ENCODE assay signal across 27 cellular contexts in genomic region chr9:133594310-133594709, GRCh38. TPM values are rescaled to one million over a fixed set of nuclear protein-coding genes. Genes with fewer than 3 reads are reported as not detected.
"Had no signal": no experiment of that assay in that cellular context is flagged by ENCODE, and none has a peak within 500 bp of the region (broad histone marks: within the 10 kb centered on the region; RNA-seq: fewer than 3 reads in every experiment).

No MANE protein-coding gene starts in this region.

- H3K4me3 ChIP-seq: left lung, lower lobe of right lung, pancreas, prostate gland, sigmoid colon, spleen, suprapubic skin, thoracic aorta, tibial artery, uterus had no signal

- H3K27me3 ChIP-seq: pancreas, uterus had no signal

- FAIRE-seq: islet of Langerhans, kidney, pancreas, small intestine had no signal

- H3K36me3 ChIP-seq: left lung, lower lobe of right lung, pancreas, prostate gland, sigmoid colon, spleen, suprapubic skin, thoracic aorta, tibial artery, uterus had no signal

- H3K9me3 ChIP-seq: pancreas, prostate gland, uterus had no signal

- DNase-seq: hypothalamus; immature natural killer cell; kidney; left colon; lower lobe of right lung; mammary epithelial cell; mesenchymal stem cell; naive thymus-derived CD8-positive, alpha-beta T cell; nucleus accumbens; retina; sigmoid colon; small intestine; spleen; stimulated activated CD4-positive, alpha-beta T cell treated with anti-CD3 and anti-CD28 coated beads, Interleukin-4, amount 100 ng/mL, for 24 hours; stimulated activated naive CD4-positive, alpha-beta T cell; tibial artery; uterus had no signal

- H3K27ac ChIP-seq: left lung, lower lobe of right lung, pancreas, prostate gland, sigmoid colon, spleen, suprapubic skin, thoracic aorta, tibial artery, uterus had no signal

- H3K4me1 ChIP-seq: left lung, lower lobe of right lung, pancreas, prostate gland, sigmoid colon, spleen, suprapubic skin, tibial artery, uterus had no signal

RNA-seq across cellular contexts. Expression of gene FAM163B, which starts 14.9 kb away (rescaled TPM):
- total RNA-seq: lower lobe of right lung; mammary epithelial cell; naive thymus-derived CD8-positive, alpha-beta T cell; neural crest cell; osteoblast; pancreas; subcutaneous adipose tissue; suprapubic skin; thoracic aorta; ureter; uterus had no signal
- polyA plus RNA-seq: immature natural killer cell; mammary epithelial cell; naive thymus-derived CD8-positive, alpha-beta T cell; pancreas had no signal

RNA-seq across cellular contexts. Expression of gene DBH, which starts 41.9 kb away (rescaled TPM):
- total RNA-seq: kidney; left colon; lower lobe of right lung; mammary epithelial cell; naive thymus-derived CD8-positive, alpha-beta T cell; osteoblast; pancreas; prostate gland; sigmoid colon; subcutaneous adipose tissue; suprapubic skin; thoracic aorta; ureter had no signal
- polyA plus RNA-seq: immature natural killer cell; mammary epithelial cell; naive thymus-derived CD8-positive, alpha-beta T cell had no signal

RNA-seq across cellular contexts. Expression of gene ADAMTSL2, which starts 59.8 kb away (rescaled TPM):
- polyA plus RNA-seq: immature natural killer cell, mammary epithelial cell had no signal
